Comparison of ENCODE assay signal across 10 cellular contexts in the genomic region with DNA sequence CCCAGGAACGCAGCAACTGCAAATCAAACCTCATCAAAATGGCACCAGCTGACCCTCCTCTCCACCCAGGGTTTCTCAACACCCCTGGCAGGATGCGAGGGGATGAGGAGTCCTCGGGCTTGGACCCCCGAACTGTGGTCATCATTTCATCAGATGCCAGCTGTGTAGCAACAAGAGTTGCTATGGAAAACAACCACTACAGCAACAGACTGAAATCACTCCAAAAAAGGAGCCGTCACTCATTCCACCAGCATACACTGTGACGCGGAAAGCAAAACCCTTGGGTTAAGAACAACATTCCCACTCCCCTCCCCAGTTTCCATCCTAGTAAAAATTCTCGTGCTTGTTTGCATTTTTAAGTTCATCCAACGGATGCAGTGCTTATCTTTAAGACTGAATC. TPM values are rescaled to one million over a fixed set of nuclear protein-coding genes. Genes with fewer than 3 reads are reported as not detected.
DNase-seq lines count a peak whose midpoint lies in the region; FAIRE-seq and TF ChIP-seq lines count a peak whose summit lies in the region.
"Had no signal": no experiment of that assay in that cellular context is flagged by ENCODE, and none has a peak within 500 bp of the region (broad histone marks: within the 10 kb centered on the region; RNA-seq: fewer than 3 reads in every experiment).

No MANE protein-coding gene starts in this region.

- H3K9me3 ChIP-seq in GM23248 (ENCODE audit: low read depth) (no peaks in the 10 kb centered on the region), right atrium auricular region (no peaks in the 10 kb centered on the region)

- in situ Hi-C loops in GM23248 (cut with MboI): no loop called here

- H4K20me1 ChIP-seq in GM23248 (ENCODE audit: insufficient read depth): no peaks in the 10 kb centered on the region

- no peaks in the 10 kb centered on the region for H3K27me3 ChIP-seq in GM23248 (replicated peaks; ENCODE audit: insufficient read depth)
- no peaks in the 10 kb centered on the region for H3K27me3 ChIP-seq in right atrium auricular region

- H3K4me1 ChIP-seq in GM23248 (ENCODE audit: insufficient read depth) (peaks cover 76% of the 10 kb centered on the region), right atrium auricular region (peaks cover 0 to 83% of the 10 kb centered on the region in 2 donors)

- peak overlapping the region; percentile 70 for H3K4me2 ChIP-seq in GM23248 (ENCODE audit: unreplicated experiment)

- H3K9ac ChIP-seq in GM23248: peak overlapping the region; percentile 76

- H3K4me3 ChIP-seq in GM23248 (no peak overlapping the region), right atrium auricular region (no peak overlapping the region), skin epidermis (no peak overlapping the region)

- H3K9me2 ChIP-seq in GM23248 (ENCODE audit: insufficient read depth): no peaks in the 10 kb centered on the region

- TF ChIP-seq CTCF in right atrium auricular region (IDR thresholded peaks at IDR 0.05) (no peak), D721Med (IDR thresholded peaks at IDR 0.05; ENCODE audit: insufficient read depth, missing control alignments) (no peak)

- 0 out of 2 replicates have a peak, but pooled peaks cover 3% of the 10 kb centered on the region for H3K36me3 ChIP-seq in GM23248 (ENCODE audit: low read depth)
- H3K36me3 ChIP-seq in right atrium auricular region: no peaks in the 10 kb centered on the region

- peak; percentile 70 for DNase-seq in GM23248
- DNase-seq in right atrium auricular region (ENCODE audit: low spot score): peak; percentile 90
- no peak for DNase-seq in mesenteric fat pad (ENCODE audit: low spot score)
- no peak for DNase-seq in cerebellum (ENCODE audit: low spot score)
- no peak for DNase-seq in D721Med (ENCODE audit: insufficient read length, low spot score)
- DNase-seq in kidney tubule cell (ENCODE audit: low spot score): no peak
- DNase-seq: NCI-H1105, WERI-Rb-1 had no signal

- H3K79me2 ChIP-seq in GM23248 (ENCODE audit: insufficient read depth): peaks cover 83% of the 10 kb centered on the region

- H3K27ac ChIP-seq in GM23248 (peak overlapping the region; percentile 96), angular gyrus (ENCODE audit: low read depth, low read length) (peak overlapping the region; percentile 54), right atrium auricular region (peak overlapping the region; percentile 69 to 88), skin epidermis (peak overlapping the region in 11 of 21 experiments; percentile 6 to 85 (median 49))
- H3K27ac ChIP-seq: WERI-Rb-1 had no signal

- 15 to 16% methylated on average over 9 of the region's 9 CpGs for WGBS in GM23248 (ENCODE audit: low coverage in 1 of 2, low lambda C conversion rate in 2 of 2, missing lambda C conversion rate in 2 of 2), 2 experiments

- H3F3A ChIP-seq in GM23248 (ENCODE audit: insufficient read depth): peaks cover 63% of the 10 kb centered on the region

- no peak overlapping the region for H2AFZ ChIP-seq in GM23248

- no peak for FAIRE-seq in D721Med (lab: Jason Lieb, UNC)

RNA-seq across cellular contexts. Expression of gene VGLL4, which starts 40.1 kb away (rescaled TPM):
- total RNA-seq in GM23248 (2014; rRNA removed; shearing (Covaris generic)): 46.5 and 54.9 TPM in 2 replicates
- 30.9 and 32.4 TPM in 2 replicates for polyA plus RNA-seq in GM23248 (2016; fragmentation: Nextera tagmentation; extraction: Ambion mirVana)
- total RNA-seq in right atrium auricular region (10 to 100 TPM; 30.2 to 64.6 TPM), mesenteric fat pad (57.5 TPM), cerebellum (78.3 TPM)

Comparison
In these comparisons a context has a peak if more than half of its experiments do, and no peak if none do; other contexts are left out.
1. DNase-seq: peak in GM23248 (single experiment) and right atrium auricular region (single experiment); none in mesenteric fat pad (single experiment), cerebellum (single experiment), D721Med (single experiment) and kidney tubule cell (single experiment).
2. Peak in every context shown above with its lines, with median percentiles within 50 percentile points of each other: H3K27ac ChIP-seq.